22 cellular contexts compared by ENCODE assay signal in genomic region chr14:24629521-24629920, GRCh38. TPM values are rescaled to one million over a fixed set of nuclear protein-coding genes. Genes with fewer than 3 reads are reported as not detected.
DNase-seq lines count a peak whose midpoint lies in the region; ATAC-seq and TF ChIP-seq lines count a peak whose summit lies in the region.
"Had no signal": no experiment of that assay in that cellular context is flagged by ENCODE, and none has a peak within 500 bp of the region (broad histone marks: within the 10 kb centered on the region; RNA-seq: fewer than 3 reads in every experiment).

No MANE protein-coding gene starts in this region.

- intact Hi-C loops in activated CD8-positive, alpha-beta T cell treated with anti-CD3 and anti-CD28 coated beads for 36 hours (cut with micrococcal nuclease): no loop called here
- intact Hi-C loops in sciatic nerve (cut with DNase I): no loop called here

- peak overlapping the region; percentile 97 for H3K27ac Mint-ChIP-seq in activated CD8-positive, alpha-beta memory T cell treated with anti-CD3 and anti-CD28 coated beads, Interleukin-2, amount 10 ng/mL, durations not matched to agents 7 days and 5 days
- H3K27ac Mint-ChIP-seq in activated CD8-positive, alpha-beta T cell treated with anti-CD3 and anti-CD28 coated beads for 36 hours: peak overlapping the region; percentile 95
- peak overlapping the region; percentile 57 for H3K27ac Mint-ChIP-seq in activated naive CD8-positive, alpha-beta T cell treated with anti-CD3 and anti-CD28 coated beads, Interleukin-2, amount 10 ng/mL, durations not matched to agents 7 days and 5 days
- H3K27ac Mint-ChIP-seq: CD4-positive, alpha-beta T cell; IgD-negative memory B cell had no signal

- peaks cover 76% of the 10 kb centered on the region for H3K4me1 Mint-ChIP-seq in activated CD8-positive, alpha-beta memory T cell treated with anti-CD3 and anti-CD28 coated beads, Interleukin-2, amount 10 ng/mL, durations not matched to agents 7 days and 5 days
- peaks cover 35% of the 10 kb centered on the region for H3K4me1 Mint-ChIP-seq in activated CD8-positive, alpha-beta T cell treated with anti-CD3 and anti-CD28 coated beads for 36 hours (ENCODE audit: low read depth)
- peaks cover 61% of the 10 kb centered on the region for H3K4me1 Mint-ChIP-seq in activated naive CD8-positive, alpha-beta T cell treated with anti-CD3 and anti-CD28 coated beads, Interleukin-2, amount 10 ng/mL, durations not matched to agents 7 days and 5 days

- POLR2A ChIA-PET in activated CD8-positive, alpha-beta T cell treated with anti-CD3 and anti-CD28 coated beads for 36 hours (lab: Charles Lee): interaction anchor here (1.2 kb wide), 1 partner anchor 20 kb away, joined by 3 read pairs; the partner anchor contains the start of gene GZMH
- POLR2A ChIA-PET in activated naive CD8-positive, alpha-beta T cell treated with anti-CD3 and anti-CD28 coated beads, Interleukin-2, amount 10 ng/mL, durations not matched to agents 7 days and 5 days (lab: Charles Lee): interaction anchor here (1.3 to 1.9 kb wide), 3 partner anchors 20 to 44 kb away, joined by 4 to 7 read pairs (median 5); no protein-coding TSS in a partner anchor

- H3K9me3 Mint-ChIP-seq in activated CD8-positive, alpha-beta memory T cell treated with anti-CD3 and anti-CD28 coated beads, Interleukin-2, amount 10 ng/mL, durations not matched to agents 7 days and 5 days (ENCODE audit: low read depth): no peaks in the 10 kb centered on the region
- peaks cover 2% of the 10 kb centered on the region for H3K9me3 Mint-ChIP-seq in activated CD8-positive, alpha-beta T cell treated with anti-CD3 and anti-CD28 coated beads for 36 hours
- H3K9me3 Mint-ChIP-seq in activated naive CD8-positive, alpha-beta T cell treated with anti-CD3 and anti-CD28 coated beads, Interleukin-2, amount 10 ng/mL, durations not matched to agents 7 days and 5 days: peaks cover 4% of the 10 kb centered on the region
- H3K9me3 Mint-ChIP-seq: CD4-positive, alpha-beta T cell; IgD-negative memory B cell had no signal

- no peak for ATAC-seq in activated CD8-positive, alpha-beta memory T cell treated with anti-CD3 and anti-CD28 coated beads, Interleukin-2, amount 10 ng/mL, durations not matched to agents 7 days and 5 days
- no peak for ATAC-seq in activated CD8-positive, alpha-beta T cell treated with anti-CD3 and anti-CD28 coated beads for 36 hours
- no peak for ATAC-seq in activated naive CD8-positive, alpha-beta T cell treated with anti-CD3 and anti-CD28 coated beads, Interleukin-2, amount 10 ng/mL, durations not matched to agents 7 days and 5 days (ENCODE audit: low read depth)
- ATAC-seq in GM18870 (IDR thresholded peaks at IDR 0.05; ENCODE audit: unreplicated experiment) (no peak), sciatic nerve (no peak)
- ATAC-seq: A549, GM12878, HCT116 had no signal

- no peaks in the 10 kb centered on the region for H3K27me3 Mint-ChIP-seq in activated CD8-positive, alpha-beta memory T cell treated with anti-CD3 and anti-CD28 coated beads, Interleukin-2, amount 10 ng/mL, durations not matched to agents 7 days and 5 days
- H3K27me3 Mint-ChIP-seq in activated CD8-positive, alpha-beta T cell treated with anti-CD3 and anti-CD28 coated beads for 36 hours: no peaks in the 10 kb centered on the region
- H3K27me3 Mint-ChIP-seq in activated naive CD8-positive, alpha-beta T cell treated with anti-CD3 and anti-CD28 coated beads, Interleukin-2, amount 10 ng/mL, durations not matched to agents 7 days and 5 days: no peaks in the 10 kb centered on the region
- H3K27me3 Mint-ChIP-seq: CD4-positive, alpha-beta T cell had no signal

- DNase-seq in activated CD8-positive, alpha-beta memory T cell treated with anti-CD3 and anti-CD28 coated beads, Interleukin-2, amount 10 ng/mL, durations not matched to agents 7 days and 5 days: no peak
- DNase-seq in activated CD8-positive, alpha-beta memory T cell treated with anti-CD3 and anti-CD28 coated beads for 24 hours: no peak
- DNase-seq in activated CD8-positive, alpha-beta T cell treated with anti-CD3 and anti-CD28 coated beads for 36 hours: no peak
- DNase-seq in activated naive CD8-positive, alpha-beta T cell treated with anti-CD3 and anti-CD28 coated beads, Interleukin-2, amount 10 ng/mL, durations not matched to agents 7 days and 5 days: no peak
- peak; percentile 63 for DNase-seq in stimulated activated CD8-positive, alpha-beta memory T cell treated with anti-CD3 and anti-CD28 coated beads, Interleukin-4, amount 100 ng/mL, for 48 hours
- DNase-seq in sciatic nerve (ENCODE audit: low spot score): no peak
- DNase-seq: Calu3; CD4-positive, alpha-beta T cell; EL; GM23248; Karpas-422; NCI-H1436; NCI-H1930; NCI-H226; NCI-H524 treated with DMSO at 0.1 percent for 48 hours had no signal

- CTCF ChIA-PET in activated CD8-positive, alpha-beta memory T cell treated with anti-CD3 and anti-CD28 coated beads, Interleukin-2, amount 10 ng/mL, durations not matched to agents 7 days and 5 days (lab: Charles Lee): interaction anchor here (1.3 to 3.6 kb wide), 2 partner anchors 14 to 24 kb away, joined by 3 to 17 read pairs; no protein-coding TSS in a partner anchor
- CTCF ChIA-PET in activated CD8-positive, alpha-beta T cell treated with anti-CD3 and anti-CD28 coated beads for 36 hours (lab: Charles Lee): interaction anchor here (1.6 kb wide), 1 partner anchor 21 kb away, joined by 4 read pairs; no protein-coding TSS in a partner anchor

- no peak for TF ChIP-seq CTCF in activated CD8-positive, alpha-beta T cell treated with anti-CD3 and anti-CD28 coated beads for 36 hours (IDR thresholded peaks at IDR 0.05)

- H3K36me3 Mint-ChIP-seq in activated CD8-positive, alpha-beta memory T cell treated with anti-CD3 and anti-CD28 coated beads, Interleukin-2, amount 10 ng/mL, durations not matched to agents 7 days and 5 days: peaks cover 62% of the 10 kb centered on the region
- peaks cover 51% of the 10 kb centered on the region for H3K36me3 Mint-ChIP-seq in activated CD8-positive, alpha-beta T cell treated with anti-CD3 and anti-CD28 coated beads for 36 hours (ENCODE audit: low read depth)
- peaks cover 46% of the 10 kb centered on the region for H3K36me3 Mint-ChIP-seq in activated naive CD8-positive, alpha-beta T cell treated with anti-CD3 and anti-CD28 coated beads, Interleukin-2, amount 10 ng/mL, durations not matched to agents 7 days and 5 days

- H3K4me3 Mint-ChIP-seq in activated CD8-positive, alpha-beta memory T cell treated with anti-CD3 and anti-CD28 coated beads, Interleukin-2, amount 10 ng/mL, durations not matched to agents 7 days and 5 days: peak overlapping the region; percentile 89
- peak overlapping the region; percentile 93 for H3K4me3 Mint-ChIP-seq in activated CD8-positive, alpha-beta T cell treated with anti-CD3 and anti-CD28 coated beads for 36 hours
- H3K4me3 Mint-ChIP-seq in activated naive CD8-positive, alpha-beta T cell treated with anti-CD3 and anti-CD28 coated beads, Interleukin-2, amount 10 ng/mL, durations not matched to agents 7 days and 5 days: peak overlapping the region; percentile 91
- H3K4me3 Mint-ChIP-seq: CD4-positive, alpha-beta T cell; IgD-negative memory B cell had no signal

RNA-seq across cellular contexts. Expression of gene GZMB, which starts 4.5 kb away (rescaled TPM):
- total RNA-seq in activated CD8-positive, alpha-beta memory T cell treated with anti-CD3 and anti-CD28 coated beads, Interleukin-2, amount 10 ng/mL, durations not matched to agents 7 days and 5 days: 1,000 to 10,000 TPM; 1,034 to 2,662 TPM
- 1,000 to 10,000 TPM; 1,751 to 1,779 TPM for total RNA-seq in activated CD8-positive, alpha-beta T cell treated with anti-CD3 and anti-CD28 coated beads for 36 hours
- total RNA-seq in activated naive CD8-positive, alpha-beta T cell treated with anti-CD3 and anti-CD28 coated beads, Interleukin-2, amount 10 ng/mL, durations not matched to agents 7 days and 5 days: 100 to 1,000 TPM; 195 to 217 TPM
- total RNA-seq in sciatic nerve: 3.1 TPM
- total RNA-seq: Calu3, GM23248, MCF 10A, RPMI7951 had no signal

RNA-seq across cellular contexts. Expression of gene GZMH, which starts 20.0 kb away (rescaled TPM):
- 10 to 100 TPM; 35.8 to 80.0 TPM for total RNA-seq in activated CD8-positive, alpha-beta memory T cell treated with anti-CD3 and anti-CD28 coated beads, Interleukin-2, amount 10 ng/mL, durations not matched to agents 7 days and 5 days
- 10 to 100 TPM; 55.0 to 61.3 TPM for total RNA-seq in activated CD8-positive, alpha-beta T cell treated with anti-CD3 and anti-CD28 coated beads for 36 hours
- 1 to 10 TPM; 4.9 to 5.7 TPM for total RNA-seq in activated naive CD8-positive, alpha-beta T cell treated with anti-CD3 and anti-CD28 coated beads, Interleukin-2, amount 10 ng/mL, durations not matched to agents 7 days and 5 days
- total RNA-seq in sciatic nerve: 1.6 TPM
- total RNA-seq: Calu3, GM12878, GM23248, MCF 10A, RPMI7951 had no signal

RNA-seq across cellular contexts. Expression of gene CTSG, which starts 53.5 kb away (rescaled TPM):
- total RNA-seq in activated CD8-positive, alpha-beta memory T cell treated with anti-CD3 and anti-CD28 coated beads, Interleukin-2, amount 10 ng/mL, durations not matched to agents 7 days and 5 days: not detected
- total RNA-seq in activated CD8-positive, alpha-beta T cell treated with anti-CD3 and anti-CD28 coated beads for 36 hours: not detected
- total RNA-seq in activated naive CD8-positive, alpha-beta T cell treated with anti-CD3 and anti-CD28 coated beads, Interleukin-2, amount 10 ng/mL, durations not matched to agents 7 days and 5 days: not detected
- total RNA-seq in sciatic nerve: 6.3 TPM
- total RNA-seq: Calu3; CD4-positive, alpha-beta T cell; GM12878; GM23248; MCF 10A; RPMI7951 had no signal

Comparison
In these comparisons a context has a peak if more than half of its experiments do, and no peak if none do; other contexts are left out.
1. RNA of gene GZMB, which starts 4.5 kb away (total RNA-seq): 1,034 to 2,662 TPM in activated CD8-positive, alpha-beta memory T cell treated with anti-CD3 and anti-CD28 coated beads, Interleukin-2, amount 10 ng/mL, durations not matched to agents 7 days and 5 days, 1,751 to 1,779 TPM in activated CD8-positive, alpha-beta T cell treated with anti-CD3 and anti-CD28 coated beads for 36 hours and 195 to 217 TPM in activated naive CD8-positive, alpha-beta T cell treated with anti-CD3 and anti-CD28 coated beads, Interleukin-2, amount 10 ng/mL, durations not matched to agents 7 days and 5 days; 3.1 TPM in sciatic nerve (single experiment); every median in the first group is over 10 times any median in the second.
2. RNA of gene GZMH, which starts 20.0 kb away (total RNA-seq): 35.8 to 80.0 TPM in activated CD8-positive, alpha-beta memory T cell treated with anti-CD3 and anti-CD28 coated beads, Interleukin-2, amount 10 ng/mL, durations not matched to agents 7 days and 5 days and 55.0 to 61.3 TPM in activated CD8-positive, alpha-beta T cell treated with anti-CD3 and anti-CD28 coated beads for 36 hours; 4.9 to 5.7 TPM in activated naive CD8-positive, alpha-beta T cell treated with anti-CD3 and anti-CD28 coated beads, Interleukin-2, amount 10 ng/mL, durations not matched to agents 7 days and 5 days and 1.6 TPM in sciatic nerve (single experiment); every median in the first group is over 4 times any median in the second.
3. Peak in every context shown above with its lines, with median percentiles within 50 percentile points of each other: H3K27ac Mint-ChIP-seq and H3K4me3 Mint-ChIP-seq.